In genomic region chr18:24825397-24825796, GRCh38 we compare ENCODE assay signal across 8 cellular contexts.
"Had no signal": no experiment of that assay in that cellular context is flagged by ENCODE, and none has a peak within 500 bp of the region (broad histone marks: within the 10 kb centered on the region; RNA-seq: fewer than 3 reads in every experiment).

No MANE protein-coding gene starts in this region.

- H3K4me3 Mint-ChIP-seq: H9 had no signal

- H3K9ac ChIP-seq: GM23248, KMS-11 had no signal

- DNase-seq: GM23248, GOT3, H9, HCEC 1CT, KBM-7 had no signal

- H3K4me3 ChIP-seq: GM23248 had no signal

- FAIRE-seq: H54, HTR-8/SVneo had no signal

- H3K9me3 Mint-ChIP-seq: H9 had no signal

- H3K27ac Mint-ChIP-seq: H9 had no signal

- H3K4me2 ChIP-seq: KMS-11 had no signal

- H2AFZ ChIP-seq: GM23248 had no signal

- H3K27ac ChIP-seq: GM23248, KMS-11 had no signal
